In the genomic region with DNA sequence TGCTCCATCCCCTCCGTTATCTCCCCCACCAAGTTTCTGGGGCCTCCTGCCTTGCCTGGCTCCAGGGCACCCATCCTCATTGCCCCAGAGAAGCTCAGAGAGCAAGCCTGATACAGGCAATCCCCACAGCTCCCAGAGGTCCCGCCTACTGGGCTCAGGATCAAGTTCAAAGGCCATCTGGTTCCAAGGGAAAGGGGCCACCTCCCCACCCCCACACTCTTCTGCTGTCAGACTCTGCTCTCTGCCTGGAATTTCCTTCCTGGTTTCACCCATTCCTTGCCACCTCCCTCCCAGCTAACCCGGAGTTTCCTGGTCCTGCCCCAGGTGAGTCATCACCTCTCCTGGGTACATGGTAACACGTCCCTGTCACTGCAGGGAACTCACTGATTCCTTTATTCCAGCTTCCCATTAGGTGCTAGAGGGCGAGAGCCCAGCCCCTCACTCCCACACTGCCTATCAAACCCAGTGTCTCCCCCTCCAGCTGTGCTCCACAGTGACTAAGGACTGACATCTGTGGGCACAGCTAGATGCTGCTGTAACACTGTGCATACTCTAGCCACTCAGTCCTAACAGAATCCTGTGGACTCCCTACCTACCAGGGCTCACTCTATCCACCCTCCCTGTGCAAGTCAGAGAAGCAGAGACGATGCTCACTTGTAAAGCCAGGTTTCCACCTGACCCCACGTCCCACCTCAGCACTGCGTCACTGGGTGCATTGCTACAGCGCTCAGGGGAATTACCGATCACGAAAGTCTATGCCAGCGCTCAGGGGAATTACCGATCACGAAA, we compare ENCODE assay signal across 8 cellular contexts. TPM values are rescaled to one million over a fixed set of nuclear protein-coding genes. Genes with fewer than 3 reads are reported as not detected.
DNase-seq lines count a peak whose midpoint lies in the region; ATAC-seq and TF ChIP-seq lines count a peak whose summit lies in the region.

No MANE protein-coding gene starts in this region.

- DNase-seq in EL (peak; percentile 56), Peyer's patch (peak; percentile 25 to 95 (median 93)), kidney epithelial cell (ENCODE audit: low read depth) (peak; percentile 72), foreskin melanocyte (no peak), aorta (no peak), activated gamma-delta T cell treated with Interleukin-2 at 50 U/mL for 16 hours (no peak)

- intact Hi-C loops in aorta (cut with DNase I): no loop called here

- H3K27me3 ChIP-seq in Peyer's patch (no peaks in the 10 kb centered on the region), kidney epithelial cell (ENCODE audit: control insufficient read depth, insufficient read depth, low read length) (no peaks in the 10 kb centered on the region), aorta (ENCODE audit: control insufficient read depth in 1 of 2, insufficient read depth in 2 of 2, low read length in 1 of 2) (no peaks in the 10 kb centered on the region)

- H3K36me3 ChIP-seq in Peyer's patch: no peaks in the 10 kb centered on the region
- no peaks in the 10 kb centered on the region for H3K36me3 ChIP-seq in kidney epithelial cell (ENCODE audit: control insufficient read depth, insufficient read depth, low read length)
- H3K36me3 ChIP-seq in aorta (ENCODE audit: control insufficient read depth in 1 of 2, insufficient read depth in 2 of 2, low read length in 1 of 2): no peaks in the 10 kb centered on the region

- H3K4me3 ChIP-seq in Peyer's patch (no peak overlapping the region), kidney epithelial cell (ENCODE audit: low read depth, low read length) (no peak overlapping the region), aorta (ENCODE audit: low read length in 2 of 2) (no peak overlapping the region)

- WGBS in aorta, 2 donors: 65 to 67% methylated on average over 14 of the region's 14 CpGs

- no peak for TF ChIP-seq CTCF in Peyer's patch (IDR thresholded peaks at IDR 0.05)
- TF ChIP-seq CTCF in kidney epithelial cell (IDR thresholded peaks at IDR 0.05; ENCODE audit: insufficient read depth, low read length, poor library complexity, severe bottlenecking): no peak

- H3K27ac ChIP-seq in Peyer's patch: peak overlapping the region in 3 of 4 donors; percentile 78 to 94 (median 85)
- H3K27ac ChIP-seq in aorta (ENCODE audit: low read depth in 1 of 2, low read length in 2 of 2): no peak overlapping the region

- H3K9me3 ChIP-seq in Peyer's patch: no peaks in the 10 kb centered on the region
- no peaks in the 10 kb centered on the region for H3K9me3 ChIP-seq in aorta (ENCODE audit: control insufficient read depth, low read length)

- ATAC-seq in GM21717 (IDR thresholded peaks at IDR 0.05; ENCODE audit: unreplicated experiment): peak; percentile 41
- ATAC-seq in aorta (ENCODE audit: low FRiP score): no peak
- ATAC-seq in HG03095 (IDR thresholded peaks at IDR 0.05; ENCODE audit: unreplicated experiment): no peak

- peak in 1 of 2 donors; percentile 75 for TF ChIP-seq POLR2A in Peyer's patch (IDR thresholded peaks at IDR 0.05)

- H3K4me1 ChIP-seq in Peyer's patch (peaks cover 0 to 22% (median 2%) of the 10 kb centered on the region in 4 donors), aorta (ENCODE audit: control insufficient read depth in 1 of 2, insufficient read depth in 2 of 2, low read length in 2 of 2) (no peaks in the 10 kb centered on the region)

RNA-seq across cellular contexts. Expression of gene RSPH1, which starts 21.8 kb away (rescaled TPM):
- total RNA-seq in Peyer's patch (10 to 100 TPM in 1 of 4 donors, 1 to 10 TPM in 3; 2.5 to 11.0 (median 6.7) TPM), kidney epithelial cell (0.29 and 1.6 TPM in 2 replicates), aorta (under 1 TPM in 1 of 2 donors, not detected in 1; 0.26 TPM)
- polyA plus RNA-seq in aorta: 1 to 10 TPM in 1 of 2 donors, under 1 TPM in 1; 0.18 to 1.6 TPM

RNA-seq across cellular contexts. Expression of gene SLC37A1, which starts 39.4 kb away (rescaled TPM):
- total RNA-seq in Peyer's patch: 100 to 1,000 TPM in 3 of 4 donors, 10 to 100 TPM in 1; 66.0 to 249 (median 195) TPM
- total RNA-seq in kidney epithelial cell: 29.3 and 34.2 TPM in 2 replicates
- 10 to 100 TPM in 1 of 2 donors, 1 to 10 TPM in 1; 6.5 to 11.7 TPM for total RNA-seq in aorta
- 1 to 10 TPM; 5.0 to 6.3 TPM for polyA plus RNA-seq in aorta

Comparison
In these comparisons a context has a peak if more than half of its experiments do, and no peak if none do; other contexts are left out.
1. DNase-seq: peak in EL (single experiment), Peyer's patch (3 of 3) and kidney epithelial cell (single experiment); none in foreskin melanocyte (single experiment), aorta (0 of 2) and activated gamma-delta T cell treated with Interleukin-2 at 50 U/mL for 16 hours (single experiment).
2. H3K27ac ChIP-seq: peak in Peyer's patch (3 of 4); none in aorta (0 of 2).